Comparison of ENCODE assay signal across 18 cellular contexts in the genomic region with DNA sequence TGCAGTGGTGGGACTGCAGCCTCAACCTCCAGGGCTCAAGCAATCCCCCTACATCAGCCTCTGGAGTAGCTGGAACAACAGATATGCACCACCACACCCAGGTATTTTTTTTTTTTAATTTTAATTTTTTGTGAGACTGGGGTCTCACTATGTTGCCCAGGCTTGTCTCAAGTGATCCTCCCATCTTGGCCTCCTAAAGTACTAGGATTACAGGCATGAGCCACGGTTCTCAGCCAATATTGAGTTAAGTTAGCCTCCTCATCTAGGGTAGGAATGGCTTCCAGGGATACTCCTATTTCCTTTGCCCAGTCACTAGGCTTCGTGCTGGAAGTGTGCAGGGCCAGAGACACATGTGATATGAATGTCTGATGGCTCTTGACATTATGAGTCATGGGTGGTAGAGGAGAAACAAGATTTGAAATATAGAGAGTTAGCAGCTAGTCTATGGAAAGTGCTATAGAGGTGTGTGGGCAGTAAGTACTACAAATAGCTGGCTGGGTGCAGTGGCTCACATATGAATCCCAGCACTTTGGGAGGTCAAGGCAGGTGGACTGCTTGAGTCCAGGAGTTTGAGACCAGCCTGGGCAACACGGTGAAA.
DNase-seq lines count a peak whose midpoint lies in the region; ATAC-seq and TF ChIP-seq lines count a peak whose summit lies in the region.
"Had no signal": no experiment of that assay in that cellular context is flagged by ENCODE, and none has a peak within 500 bp of the region (broad histone marks: within the 10 kb centered on the region; RNA-seq: fewer than 3 reads in every experiment).

No MANE protein-coding gene starts in this region.

- H3K4me3 Mint-ChIP-seq in stimulated activated naive CD8-positive, alpha-beta T cell treated with anti-CD3 and anti-CD28 coated beads, Interleukin-15, amount 100 ng/mL, for 72 hours: no peak overlapping the region
- no peak overlapping the region for H3K4me3 Mint-ChIP-seq in stimulated activated naive B cell treated with anti-CD40 and anti-IgM and Interleukin-4, amounts not matched to agents 10 μg/mL and 1 μg/mL and 100 μg/mL, for 72 hours

- H3K36me3 ChIP-seq in RWPE2 (ENCODE audit: low read depth) (no peaks in the 10 kb centered on the region), HAP-1 (replicated peaks) (no peaks in the 10 kb centered on the region)
- H3K36me3 ChIP-seq: BE2C, neural progenitor cell, tibial artery had no signal

- H3K27ac ChIP-seq in RWPE2 (ENCODE audit: poor library complexity, severe bottlenecking): no peak overlapping the region
- H3K27ac ChIP-seq: GM23248, HL-60, neural progenitor cell, tibial artery, VCaP had no signal

- peak; percentile 76 for ATAC-seq in stimulated activated naive CD8-positive, alpha-beta T cell treated with anti-CD3 and anti-CD28 coated beads, Interleukin-15, Interleukin-2, amounts not matched to agents 100 U/mL and 50 U/mL, for 24 hours
- ATAC-seq in stimulated activated naive CD8-positive, alpha-beta T cell treated with anti-CD3 and anti-CD28 coated beads, Interleukin-15, amount 100 ng/mL, for 72 hours: no peak
- ATAC-seq in RWPE2 (ENCODE audit: low read depth) (peak; percentile 73), HG03520 (IDR thresholded peaks at IDR 0.05; ENCODE audit: unreplicated experiment) (no peak)
- peak; percentile 25 to 50 for ATAC-seq in stimulated activated naive B cell treated with anti-CD40 and anti-IgM and Interleukin-4, amounts not matched to agents 10 μg/mL and 1 μg/mL and 100 μg/mL, for 72 hours (replicated peaks)

- H3K27me3 Mint-ChIP-seq in stimulated activated naive CD8-positive, alpha-beta T cell treated with anti-CD3 and anti-CD28 coated beads, Interleukin-15, amount 100 ng/mL, for 72 hours: peaks cover 6% of the 10 kb centered on the region
- peaks cover 11 to 22% of the 10 kb centered on the region in 2 donors for H3K27me3 Mint-ChIP-seq in stimulated activated naive B cell treated with anti-CD40 and anti-IgM and Interleukin-4, amounts not matched to agents 10 μg/mL and 1 μg/mL and 100 μg/mL, for 72 hours

- H3K4me1 ChIP-seq in RWPE2 (ENCODE audit: insufficient read depth, poor library complexity, severe bottlenecking): no peaks in the 10 kb centered on the region
- peaks cover 9% of the 10 kb centered on the region for H3K4me1 ChIP-seq in HAP-1
- H3K4me1 ChIP-seq: BE2C had no signal

- no peak overlapping the region for H3K4me3 ChIP-seq in RWPE2 (ENCODE audit: severe bottlenecking)
- no peak overlapping the region for H3K4me3 ChIP-seq in HAP-1
- H3K4me3 ChIP-seq: GM23248, neural progenitor cell, tibial artery had no signal

- no peaks in the 10 kb centered on the region for H3K9me3 Mint-ChIP-seq in stimulated activated naive CD8-positive, alpha-beta T cell treated with anti-CD3 and anti-CD28 coated beads, Interleukin-15, amount 100 ng/mL, for 72 hours
- no peaks in the 10 kb centered on the region for H3K9me3 Mint-ChIP-seq in stimulated activated naive B cell treated with anti-CD40 and anti-IgM and Interleukin-4, amounts not matched to agents 10 μg/mL and 1 μg/mL and 100 μg/mL, for 72 hours

- H3K36me3 Mint-ChIP-seq in stimulated activated naive B cell treated with anti-CD40 and anti-IgM and Interleukin-4, amounts not matched to agents 10 μg/mL and 1 μg/mL and 100 μg/mL, for 72 hours: peaks cover 0 to 1% of the 10 kb centered on the region in 2 donors
- H3K36me3 Mint-ChIP-seq: neural progenitor cell had no signal

- H3K9me3 ChIP-seq in RWPE2 (ENCODE audit: severe bottlenecking) (no peaks in the 10 kb centered on the region), HAP-1 (no peaks in the 10 kb centered on the region)
- H3K9me3 ChIP-seq: BE2C, SK-N-SH, tibial artery had no signal

- H3K27ac Mint-ChIP-seq in stimulated activated naive CD8-positive, alpha-beta T cell treated with anti-CD3 and anti-CD28 coated beads, Interleukin-15, amount 100 ng/mL, for 72 hours: no peak overlapping the region
- no peak overlapping the region for H3K27ac Mint-ChIP-seq in stimulated activated naive B cell treated with anti-CD40 and anti-IgM and Interleukin-4, amounts not matched to agents 10 μg/mL and 1 μg/mL and 100 μg/mL, for 72 hours
- H3K27ac Mint-ChIP-seq: neural progenitor cell had no signal

- no peak for DNase-seq in stimulated activated naive CD8-positive, alpha-beta T cell treated with anti-CD3 and anti-CD28 coated beads, Interleukin-15, Interleukin-2, amounts not matched to agents 100 U/mL and 50 U/mL, for 24 hours
- no peak for DNase-seq in stimulated activated naive CD8-positive, alpha-beta T cell treated with anti-CD3 and anti-CD28 coated beads, Interleukin-15, amount 100 ng/mL, for 72 hours
- DNase-seq in RWPE2 (ENCODE audit: low spot score) (no peak), HAP-1 (ENCODE audit: low spot score in 2 of 2) (no peak)
- no peak for DNase-seq in stimulated activated naive B cell treated with anti-CD40 and anti-IgM and Interleukin-4, amounts not matched to agents 10 μg/mL and 1 μg/mL and 100 μg/mL, for 72 hours
- DNase-seq: amniotic stem cell; BE2C; GM23248; mesendoderm; NCI-H510A; SK-N-SH; stimulated activated CD4-positive, alpha-beta T cell treated with anti-CD3 and anti-CD28 coated beads, Interleukin-2, amount 100 ng/mL, for 24 hours; stimulated activated CD8-positive, alpha-beta memory T cell treated with anti-CD3 and anti-CD28 coated beads, Interleukin-4, amount 100 ng/mL, for 48 hours; tibial artery had no signal

- in situ Hi-C loops in HAP-1 (cut with MboI; ENCODE audit: low sequenced_read_pairs): no loop called here

- TF ChIP-seq CTCF in RWPE2 (IDR thresholded peaks at IDR 0.05; ENCODE audit: poor library complexity, severe bottlenecking): no peak

- peaks cover 5% of the 10 kb centered on the region for H3K4me1 Mint-ChIP-seq in stimulated activated naive CD8-positive, alpha-beta T cell treated with anti-CD3 and anti-CD28 coated beads, Interleukin-15, amount 100 ng/mL, for 72 hours
- H3K4me1 Mint-ChIP-seq in stimulated activated naive B cell treated with anti-CD40 and anti-IgM and Interleukin-4, amounts not matched to agents 10 μg/mL and 1 μg/mL and 100 μg/mL, for 72 hours: peaks cover 6% of the 10 kb centered on the region in 2 donors

- H3K27me3 ChIP-seq in RWPE2 (ENCODE audit: insufficient read depth, poor library complexity, severe bottlenecking) (no peaks in the 10 kb centered on the region), HAP-1 (ENCODE audit: low read depth) (no peaks in the 10 kb centered on the region)
- H3K27me3 ChIP-seq: BE2C had no signal

Comparison
In these comparisons a context has a peak if more than half of its experiments do, and no peak if none do; other contexts are left out.
1. ATAC-seq: peak in stimulated activated naive CD8-positive, alpha-beta T cell treated with anti-CD3 and anti-CD28 coated beads, Interleukin-15, Interleukin-2, amounts not matched to agents 100 U/mL and 50 U/mL, for 24 hours (single experiment), RWPE2 (single experiment) and stimulated activated naive B cell treated with anti-CD40 and anti-IgM and Interleukin-4, amounts not matched to agents 10 μg/mL and 1 μg/mL and 100 μg/mL, for 72 hours (2 of 2); none in stimulated activated naive CD8-positive, alpha-beta T cell treated with anti-CD3 and anti-CD28 coated beads, Interleukin-15, amount 100 ng/mL, for 72 hours (single experiment) and HG03520 (single experiment).